ENCODE assay signal across 8 cellular contexts in genomic region chr18:62715829-62716678, GRCh38. TPM values are rescaled to one million over a fixed set of nuclear protein-coding genes. Genes with fewer than 3 reads are reported as not detected.
DNase-seq lines count a peak whose midpoint lies in the region; ATAC-seq and TF ChIP-seq lines count a peak whose summit lies in the region.

No MANE protein-coding gene starts in this region.

- H3K4me3 Mint-ChIP-seq in CD14-positive monocyte: peak overlapping the region; percentile 75 to 96
- peak overlapping the region; percentile 84 for H3K4me3 Mint-ChIP-seq in activated naive CD4-positive, alpha-beta T cell treated with anti-CD3 and anti-CD28 coated beads for 36 hours

- H3K9me3 Mint-ChIP-seq in CD14-positive monocyte: peaks cover 0 to 4% (median 0%) of the 10 kb centered on the region in 7 donors
- H3K9me3 Mint-ChIP-seq in activated naive CD4-positive, alpha-beta T cell treated with anti-CD3 and anti-CD28 coated beads for 36 hours: no peaks in the 10 kb centered on the region

- no peak for TF ChIP-seq EP300 in ovary (IDR thresholded peaks at IDR 0.05)

- intact Hi-C loops in CD14-positive monocyte (cut with micrococcal nuclease): loop anchor here (5.0 to 10.0 kb wide), 7 partner anchors 69 to 1259 kb away; partner anchors contain the start of genes SERPINB8 (in 1 of the 2) and VPS4B (in 1 of the 2)
- intact Hi-C loops in activated naive CD4-positive, alpha-beta T cell treated with anti-CD3 and anti-CD28 coated beads for 36 hours (cut with micrococcal nuclease): loop anchor here (1.0 to 10.0 kb wide), 23 partner anchors 25 to 1236 kb away; partner anchors contain the start of genes BCL2, KDSR, PIGN and RELCH
- intact Hi-C loops in ovary (cut with DNase I): loop anchor here in 3 of 4 donors (2.0 to 10.0 kb wide), 5 partner anchors 131 to 719 kb away; partner anchors contain the start of gene ZCCHC2 (in 1 of the 3)

- peak overlapping the region; percentile 59 for H3K4me3 ChIP-seq in ovary
- peak overlapping the region; percentile 84 for H3K4me3 ChIP-seq in urinary bladder (ENCODE audit: low read depth, low read length)

- DNase-seq in CD14-positive monocyte (ENCODE audit: low spot score): peak; percentile 58
- peak; percentile 49 for DNase-seq in RWPE1 (ENCODE audit: low spot score)
- DNase-seq in activated naive CD4-positive, alpha-beta T cell treated with anti-CD3 and anti-CD28 coated beads for 36 hours: peak; percentile 69
- DNase-seq in globus pallidus (ENCODE audit: low spot score): peak; percentile 35
- DNase-seq in ovary: peak; percentile 42 to 76 (median 59)

- CTCF ChIA-PET in RWPE1 (lab: Yijun Ruan, JAX): interaction anchor here (0.6 to 2.1 kb wide), 4 partner anchors 241 to 630 kb away, joined by 3 to 11 read pairs (median 3); no protein-coding TSS in a partner anchor
- CTCF ChIA-PET in activated naive CD4-positive, alpha-beta T cell treated with anti-CD3 and anti-CD28 coated beads for 36 hours (lab: Charles Lee): interaction anchor here (0.6 to 4.2 kb wide), 4 partner anchors 68 to 269 kb away, joined by 3 to 31 read pairs (median 12); no protein-coding TSS in a partner anchor

- TF ChIP-seq POLR2A in ovary (IDR thresholded peaks at IDR 0.05): no peak

- POLR2A ChIA-PET in RWPE1 (lab: Yijun Ruan, JAX; ENCODE audit: low non-redundant PET): interaction anchor here (0.5 to 0.6 kb wide), 2 partner anchors 30 to 250 kb away, joined by 3 to 4 read pairs; no protein-coding TSS in a partner anchor

- H3K27me3 Mint-ChIP-seq in CD14-positive monocyte (ENCODE audit: low read depth in 3 of 3): peaks cover 0 to 5% (median 1%) of the 10 kb centered on the region in 3 donors
- peaks cover 6% of the 10 kb centered on the region for H3K27me3 Mint-ChIP-seq in activated naive CD4-positive, alpha-beta T cell treated with anti-CD3 and anti-CD28 coated beads for 36 hours (ENCODE audit: low read depth)

- H3K27ac Mint-ChIP-seq in CD14-positive monocyte: peak overlapping the region in 1 of 7 donors; percentile 58
- H3K27ac Mint-ChIP-seq in activated naive CD4-positive, alpha-beta T cell treated with anti-CD3 and anti-CD28 coated beads for 36 hours: no peak overlapping the region

- WGBS in ovary, 3 donors: 1 to 2% (median 1%) methylated on average over 27 to 123 of the region's 123 CpGs
- under 1% methylated on average over 123 of the region's 123 CpGs for WGBS in urinary bladder

- no peaks in the 10 kb centered on the region for H3K27me3 ChIP-seq in ovary

- H3K36me3 Mint-ChIP-seq in CD14-positive monocyte: no peaks in the 10 kb centered on the region
- H3K36me3 Mint-ChIP-seq in activated naive CD4-positive, alpha-beta T cell treated with anti-CD3 and anti-CD28 coated beads for 36 hours (ENCODE audit: low read depth): peaks cover 4% of the 10 kb centered on the region

- peaks cover 38% of the 10 kb centered on the region for H3K4me1 Mint-ChIP-seq in CD14-positive monocyte
- peaks cover 36% of the 10 kb centered on the region for H3K4me1 Mint-ChIP-seq in activated naive CD4-positive, alpha-beta T cell treated with anti-CD3 and anti-CD28 coated beads for 36 hours (ENCODE audit: low read depth)

- no peaks in the 10 kb centered on the region for H3K9me3 ChIP-seq in ovary

- H3K27ac ChIP-seq in RWPE1 (peak overlapping the region; percentile 95), ovary (peak overlapping the region; percentile 91 to 99), urinary bladder (ENCODE audit: low read depth) (peak overlapping the region; percentile 99)

- ATAC-seq in GM19328 (IDR thresholded peaks at IDR 0.05; ENCODE audit: unreplicated experiment) (peak; percentile 34), HG03378 (IDR thresholded peaks at IDR 0.05; ENCODE audit: unreplicated experiment) (peak; percentile 23)

- H3K4me1 ChIP-seq in ovary (ENCODE audit: insufficient read depth) (peaks cover 1% of the 10 kb centered on the region), urinary bladder (ENCODE audit: insufficient read depth) (no peaks in the 10 kb centered on the region)

- H3K36me3 ChIP-seq in ovary: no peaks in the 10 kb centered on the region
- H3K36me3 ChIP-seq in urinary bladder (ENCODE audit: insufficient read depth): peaks cover 3% of the 10 kb centered on the region

- TF ChIP-seq CTCF in CD14-positive monocyte (IDR thresholded peaks at IDR 0.05) (no peak), RWPE1 (conservative IDR thresholded peaks at IDR 0.05; ENCODE audit: low read depth) (no peak), ovary (IDR thresholded peaks at IDR 0.05) (no peak)

RNA-seq across cellular contexts. Expression of gene PHLPP1, which starts 0.7 kb away (rescaled TPM):
- under 1 TPM; 0.04 to 0.55 TPM for polyA plus RNA-seq in CD14-positive monocyte
- total RNA-seq in activated naive CD4-positive, alpha-beta T cell treated with anti-CD3 and anti-CD28 coated beads for 36 hours: 1 to 10 TPM; 6.5 to 7.2 TPM
- 10 to 100 TPM; 10.2 to 15.9 (median 14.0) TPM for total RNA-seq in ovary
- polyA plus RNA-seq in ovary: 10 to 100 TPM in 1 of 2 donors, 1 to 10 TPM in 1; 4.4 to 12.0 TPM
- 27.3 TPM for total RNA-seq in urinary bladder
- 6.6 TPM for polyA plus RNA-seq in urinary bladder

Comparison
In these comparisons a context has a peak if more than half of its experiments do, and no peak if none do; other contexts are left out.
1. Peak in every context shown above with its lines: DNase-seq, ATAC-seq, H3K4me3 ChIP-seq and H3K27ac ChIP-seq.